23 cellular contexts compared by ENCODE assay signal in genomic region chr4:94583938-94584641, GRCh38.
DNase-seq lines count a peak whose midpoint lies in the region; ATAC-seq, FAIRE-seq and TF ChIP-seq lines count a peak whose summit lies in the region.
"Had no signal": no experiment of that assay in that cellular context is flagged by ENCODE, and none has a peak within 500 bp of the region (broad histone marks: within the 10 kb centered on the region; RNA-seq: fewer than 3 reads in every experiment).

No MANE protein-coding gene starts in this region.

- no peak for TF ChIP-seq RAD21 in GM12878 (IDR thresholded peaks at IDR 0.05; ENCODE audit: insufficient read depth, low read depth, low read length)

- H3K4me3 ChIP-seq in GM12878: no peak overlapping the region
- H3K4me3 ChIP-seq in psoas muscle: no peak overlapping the region
- H3K4me3 ChIP-seq: gastroesophageal sphincter, GM23338 had no signal

- ATAC-seq in GM18870 (IDR thresholded peaks at IDR 0.05; ENCODE audit: unreplicated experiment) (peak; percentile 49), GM21390 (IDR thresholded peaks at IDR 0.05; ENCODE audit: unreplicated experiment) (peak; percentile 87), GM12878 (peak; percentile 58), psoas muscle (peak; percentile 73 to 84 (median 76)), SK-N-SH treated with all-trans-retinoic acid at 6 μM for 48 hours (no peak)
- ATAC-seq: activated CD8-positive, alpha-beta memory T cell treated with anti-CD3 and anti-CD28 coated beads, Interleukin-2, amount 10 ng/mL, durations not matched to agents 7 days and 5 days; gastroesophageal sphincter; GM23338; PC-3 had no signal

- H3K9me3 ChIP-seq in GM12878 (replicated peaks; ENCODE audit: control insufficient read depth, insufficient read depth, low read length) (no peaks in the 10 kb centered on the region), psoas muscle (no peaks in the 10 kb centered on the region)
- H3K9me3 ChIP-seq: gastroesophageal sphincter, SK-N-SH had no signal

- POLR2A ChIA-PET in GM12878 (lab: Charles Lee): no interaction called here

- H3K27ac Mint-ChIP-seq in activated T-helper 1 cell treated with anti-CD3 and anti-CD28 coated beads, Interleukin-12 subunit alpha, Interleukin-12 subunit beta, Interleukin-2, Interleukin-4 antibody, amounts not matched to agents 30 ng/mL and 10 ng/mL and 1 ng/mL, durations not matched to agents 14 hours and 24 hours and 36 hours: no peak overlapping the region
- H3K27ac Mint-ChIP-seq: activated CD8-positive, alpha-beta memory T cell treated with anti-CD3 and anti-CD28 coated beads, Interleukin-2, amount 10 ng/mL, durations not matched to agents 7 days and 5 days; activated T-helper 2 cell treated with anti-CD3 and anti-CD28 coated beads, Interferon-gamma antibody, Interleukin-2, Interleukin-4, amounts not matched to agents 10 μg/mL and 5 μg/mL and 100 μg/mL, durations not matched to agents 14 hours and 24 hours and 36 hours; B cell; GM23338 had no signal

- no peaks in the 10 kb centered on the region for H4K20me1 ChIP-seq in GM12878 (ENCODE audit: control insufficient read depth, insufficient read depth)

- FAIRE-seq in GM12878 (lab: Jason Lieb, UNC): no peak

- CTCF ChIA-PET in GM12878 (lab: Yijun Ruan, JAX): interaction anchor here (0.6 to 2.0 kb wide), 2 partner anchors 14 to 177 kb away, joined by 3 to 11 read pairs; no protein-coding TSS in a partner anchor

- RAD21 ChIA-PET in GM12878 (lab: Charles Lee; ENCODE audit: unreplicated experiment): interaction anchor here (0.7 to 1.5 kb wide), 2 partner anchors 12 to 174 kb away, joined by 3 read pairs; no protein-coding TSS in a partner anchor

- no peaks in the 10 kb centered on the region for H3K36me3 ChIP-seq in GM12878 (ENCODE audit: control insufficient read depth in 2 of 2, insufficient read depth in 2 of 2, low read length in 1 of 2)
- H3K36me3 ChIP-seq in psoas muscle (ENCODE audit: insufficient read depth in 1 of 2, low read depth in 1 of 2): peaks cover 4 to 51% of the 10 kb centered on the region in 2 donors

- no peak overlapping the region for H3K27ac ChIP-seq in GM12878 (ENCODE audit: control insufficient read depth, insufficient read depth)
- peak overlapping the region; percentile 68 for H3K27ac ChIP-seq in psoas muscle
- H3K27ac ChIP-seq: gastroesophageal sphincter had no signal

- SMC1A ChIA-PET in GM12878 (lab: Charles Lee; ENCODE audit: uncharacterized antibody, unreplicated experiment): interaction anchor here (1.0 to 2.1 kb wide), 7 partner anchors 10 to 177 kb away, joined by 3 to 10 read pairs (median 3); no protein-coding TSS in a partner anchor

- TF ChIP-seq CTCF in GM12878 (IDR thresholded peaks at IDR 0.05 in 2 of 3, conservative IDR thresholded peaks at IDR 0.05 in 1 of 3; ENCODE audit: control insufficient read depth in 2 of 3, extremely low read depth in 1 of 3, insufficient read depth in 1 of 3, low read depth in 3 of 3, low read length in 3 of 3) (no peak), psoas muscle (IDR thresholded peaks at IDR 0.05) (no peak)

- H3K27me3 ChIP-seq in GM12878 (replicated peaks in 1 of 2; ENCODE audit: control insufficient read depth in 2 of 2, insufficient read depth in 2 of 2, low read length in 1 of 2) (no peaks in the 10 kb centered on the region), psoas muscle (ENCODE audit: insufficient read depth in 3 of 3, low read length in 2 of 3) (no peaks in the 10 kb centered on the region)
- H3K27me3 ChIP-seq: gastroesophageal sphincter had no signal

- DNase-seq in GM12878 (ENCODE audit: low read depth, low spot score) (no peak), psoas muscle (no peak), hepatic stellate cell (ENCODE audit: low spot score) (no peak)
- DNase-seq in activated T-helper 1 cell treated with anti-CD3 and anti-CD28 coated beads, Interleukin-12 subunit alpha, Interleukin-12 subunit beta, Interleukin-2, Interleukin-4 antibody, amounts not matched to agents 30 ng/mL and 10 ng/mL and 1 ng/mL, durations not matched to agents 14 hours and 24 hours and 36 hours (ENCODE audit: low spot score): no peak
- DNase-seq: activated CD4-positive, alpha-beta T cell treated with anti-CD3 and anti-CD28 coated beads for 1 hour; activated CD8-positive, alpha-beta memory T cell treated with anti-CD3 and anti-CD28 coated beads, Interleukin-2, amount 10 ng/mL, durations not matched to agents 7 days and 5 days; Calu3; dermis blood vessel endothelial cell; EL; NCI-H2029 treated with DMSO at 0.1 percent for 48 hours; NCI-H526; occipital lobe; PC-3; SK-N-SH; stimulated activated CD4-positive, alpha-beta T cell treated with anti-CD3 and anti-CD28 coated beads, Interleukin-4, amount 100 ng/mL, for 24 hours; T1000 had no signal

- intact Hi-C loops in GM12878 (cut with micrococcal nuclease; ENCODE audit: unreplicated experiment) (no loop called here), psoas muscle (cut with DNase I) (loop anchor here in 1 of 2 donors (5.0 kb wide), 2 partner anchors 47 to 132 kb away; partner anchors contain the start of gene PDLIM5)
- intact Hi-C loops in activated T-helper 1 cell treated with anti-CD3 and anti-CD28 coated beads, Interleukin-12 subunit alpha, Interleukin-12 subunit beta, Interleukin-2, Interleukin-4 antibody, amounts not matched to agents 30 ng/mL and 10 ng/mL and 1 ng/mL, durations not matched to agents 14 hours and 24 hours and 36 hours (cut with micrococcal nuclease): no loop called here

- no peak overlapping the region for H3K4me2 ChIP-seq in GM12878 (ENCODE audit: control insufficient read depth, insufficient read depth)
- H3K4me2 ChIP-seq: GM23338, SK-N-SH had no signal

- no peaks in the 10 kb centered on the region for H3K9me3 Mint-ChIP-seq in activated T-helper 1 cell treated with anti-CD3 and anti-CD28 coated beads, Interleukin-12 subunit alpha, Interleukin-12 subunit beta, Interleukin-2, Interleukin-4 antibody, amounts not matched to agents 30 ng/mL and 10 ng/mL and 1 ng/mL, durations not matched to agents 14 hours and 24 hours and 36 hours
- H3K9me3 Mint-ChIP-seq: activated T-helper 2 cell treated with anti-CD3 and anti-CD28 coated beads, Interferon-gamma antibody, Interleukin-2, Interleukin-4, amounts not matched to agents 10 μg/mL and 5 μg/mL and 100 μg/mL, durations not matched to agents 14 hours and 24 hours and 36 hours; GM23338 had no signal

- no peaks in the 10 kb centered on the region for H3K4me1 Mint-ChIP-seq in activated T-helper 1 cell treated with anti-CD3 and anti-CD28 coated beads, Interleukin-12 subunit alpha, Interleukin-12 subunit beta, Interleukin-2, Interleukin-4 antibody, amounts not matched to agents 30 ng/mL and 10 ng/mL and 1 ng/mL, durations not matched to agents 14 hours and 24 hours and 36 hours (ENCODE audit: low read depth)
- H3K4me1 Mint-ChIP-seq: activated CD8-positive, alpha-beta memory T cell treated with anti-CD3 and anti-CD28 coated beads, Interleukin-2, amount 10 ng/mL, durations not matched to agents 7 days and 5 days; B cell had no signal

- WGBS in GM12878 (ENCODE audit: insufficient coverage, insufficient replicate concordance, low lambda C conversion rate, missing lambda C conversion rate): 77% methylated on average over 3 of the region's 3 CpGs
- 27 to 54% (median 32%) methylated on average over 3 of the region's 3 CpGs for WGBS in psoas muscle, 3 donors

- TF ChIP-seq EP300 in GM12878 (IDR thresholded peaks at IDR 0.05; ENCODE audit: borderline replicate concordance in 1 of 2, control insufficient read depth in 1 of 2, low read depth in 2 of 2, low read length in 2 of 2): no peak

- no peaks in the 10 kb centered on the region for H3K36me3 Mint-ChIP-seq in activated T-helper 1 cell treated with anti-CD3 and anti-CD28 coated beads, Interleukin-12 subunit alpha, Interleukin-12 subunit beta, Interleukin-2, Interleukin-4 antibody, amounts not matched to agents 30 ng/mL and 10 ng/mL and 1 ng/mL, durations not matched to agents 14 hours and 24 hours and 36 hours (ENCODE audit: low read depth)
- H3K36me3 Mint-ChIP-seq: activated CD8-positive, alpha-beta memory T cell treated with anti-CD3 and anti-CD28 coated beads, Interleukin-2, amount 10 ng/mL, durations not matched to agents 7 days and 5 days had no signal

- BruUV-seq in GM12878 (replicated peaks; lab: Mats Ljungman, UMichigan): no TSS peak

- no peak overlapping the region for H3K9ac ChIP-seq in GM12878 (ENCODE audit: control insufficient read depth, insufficient read depth, low read length)
- H3K9ac ChIP-seq: SK-N-SH had no signal

- TF ChIP-seq POLR2A in GM12878 (IDR thresholded peaks at IDR 0.05; ENCODE audit: low read depth, low read length): no peak

- no peak overlapping the region for H2AFZ ChIP-seq in GM12878 (ENCODE audit: control insufficient read depth, low read depth, low read length)
- H2AFZ ChIP-seq: GM23338 had no signal

- no peaks in the 10 kb centered on the region for H3K4me1 ChIP-seq in GM12878 (ENCODE audit: control insufficient read depth, insufficient read depth, low read length)
- peaks cover 47% of the 10 kb centered on the region for H3K4me1 ChIP-seq in psoas muscle

- no peak overlapping the region for H3K4me3 Mint-ChIP-seq in activated T-helper 1 cell treated with anti-CD3 and anti-CD28 coated beads, Interleukin-12 subunit alpha, Interleukin-12 subunit beta, Interleukin-2, Interleukin-4 antibody, amounts not matched to agents 30 ng/mL and 10 ng/mL and 1 ng/mL, durations not matched to agents 14 hours and 24 hours and 36 hours
- H3K4me3 Mint-ChIP-seq: activated CD8-positive, alpha-beta memory T cell treated with anti-CD3 and anti-CD28 coated beads, Interleukin-2, amount 10 ng/mL, durations not matched to agents 7 days and 5 days; B cell; GM23338 had no signal

- no peaks in the 10 kb centered on the region for H3K79me2 ChIP-seq in GM12878 (ENCODE audit: control insufficient read depth, insufficient read depth, low read length)

- in situ Hi-C loops in GM12878 (cut with MboI): no loop called here

- no peaks in the 10 kb centered on the region for H3K27me3 Mint-ChIP-seq in activated T-helper 1 cell treated with anti-CD3 and anti-CD28 coated beads, Interleukin-12 subunit alpha, Interleukin-12 subunit beta, Interleukin-2, Interleukin-4 antibody, amounts not matched to agents 30 ng/mL and 10 ng/mL and 1 ng/mL, durations not matched to agents 14 hours and 24 hours and 36 hours (ENCODE audit: insufficient read depth)
- H3K27me3 Mint-ChIP-seq: activated CD8-positive, alpha-beta memory T cell treated with anti-CD3 and anti-CD28 coated beads, Interleukin-2, amount 10 ng/mL, durations not matched to agents 7 days and 5 days; B cell had no signal

TF ChIP-seq in GM12878, 131 proteins besides CTCF, POLR2A, EP300 and RAD21 (continues in another document):
- TF ChIP-seq CHD4 (IDR thresholded peaks at IDR 0.05): no peak
- peak; percentile 25; the same call in 1 of the 2 replicates for TF ChIP-seq BMI1 (IDR thresholded peaks at IDR 0.05; ENCODE audit: borderline replicate concordance)
- no peak for TF ChIP-seq NFYA (IDR thresholded peaks at IDR 0.05; ENCODE audit: borderline replicate concordance, low read depth, low read length)
- TF ChIP-seq NFIC (IDR thresholded peaks at IDR 0.05; ENCODE audit: low read depth, low read length): no peak

TF ChIP-seq in SK-N-SH treated with all-trans-retinoic acid at 6 μM for 48 hours, 23 proteins besides CTCF, POLR2A, EP300 and RAD21 (continues in another document):
- no peak for TF ChIP-seq TOX (CRISPR knock-in tag; IDR thresholded peaks at IDR 0.05; ENCODE audit: borderline replicate concordance)
- TF ChIP-seq ISL1 (CRISPR knock-in tag; IDR thresholded peaks at IDR 0.05): no peak
- TF ChIP-seq PPARA (CRISPR knock-in tag; IDR thresholded peaks at IDR 0.05; ENCODE audit: borderline replicate concordance): no peak
- TF ChIP-seq ZC3H10 (CRISPR knock-in tag; IDR thresholded peaks at IDR 0.05): no peak
